7 cellular contexts compared by ENCODE assay signal in genomic region chr5:150485770-150486401, GRCh38. TPM values are rescaled to one million over a fixed set of nuclear protein-coding genes. Genes with fewer than 3 reads are reported as not detected.
DNase-seq lines count a peak whose midpoint lies in the region; ATAC-seq and TF ChIP-seq lines count a peak whose summit lies in the region.

No MANE protein-coding gene starts in this region.

- no peaks in the 10 kb centered on the region for H4K20me1 ChIP-seq in fibroblast of lung (ENCODE audit: control insufficient read depth, extremely low read depth, insufficient read depth, low read length)

- H3K4me3 Mint-ChIP-seq in activated T-cell treated with anti-CD3 and anti-CD28 coated beads, Interleukin-2, amount 50 U/mL, for 24 hours, result peak overlapping the region; percentile 49
- peak overlapping the region; percentile 90 for H3K4me3 Mint-ChIP-seq in nephron progenitor cell

- DNase-seq in GM13977 (ENCODE audit: low spot score) (peak; percentile 78), fibroblast of lung (ENCODE audit: low read depth in 2 of 2) (peak; percentile 50 to 58), nephron progenitor cell (peak; percentile 75), upper lobe of right lung (peak; percentile 88), HPDE6-E6E7 (ENCODE audit: extremely low spot score) (no peak)
- no peak for DNase-seq in Jurkat, Clone E6-1 (ENCODE audit: low read depth, low spot score)
- DNase-seq in activated T-cell treated with anti-CD3 and anti-CD28 coated beads, Interleukin-2, amount 50 U/mL, for 24 hours, result peak; percentile 75

- peaks cover 59% of the 10 kb centered on the region for H3K79me2 ChIP-seq in fibroblast of lung (ENCODE audit: control insufficient read depth, insufficient read depth, low read length)

- peak overlapping the region; percentile 73 for H3K4me3 ChIP-seq in Jurkat, Clone E6-1 (ENCODE audit: low read length)
- H3K4me3 ChIP-seq in fibroblast of lung (replicated peaks in 1 of 4; ENCODE audit: control extremely low read depth in 1 of 4, insufficient read depth in 1 of 4, low read depth in 3 of 4, low read length in 4 of 4) (peak overlapping the region; percentile 60 to 87 (median 72)), upper lobe of right lung (peak overlapping the region; percentile 86)

- no peaks in the 10 kb centered on the region for H3K36me3 Mint-ChIP-seq in activated T-cell treated with anti-CD3 and anti-CD28 coated beads, Interleukin-2, amount 50 U/mL, for 24 hours (ENCODE audit: low read depth)
- no peaks in the 10 kb centered on the region for H3K36me3 Mint-ChIP-seq in nephron progenitor cell (ENCODE audit: low read depth)

- intact Hi-C loops in upper lobe of right lung (cut with DNase I), result no loop called here

- H3K9me3 ChIP-seq in fibroblast of lung (ENCODE audit: control insufficient read depth, insufficient read depth, low read depth, low read length) (no peaks in the 10 kb centered on the region), upper lobe of right lung (no peaks in the 10 kb centered on the region)

- peak overlapping the region; percentile 48 for H3K27ac Mint-ChIP-seq in activated T-cell treated with anti-CD3 and anti-CD28 coated beads, Interleukin-2, amount 50 U/mL, for 24 hours
- H3K27ac Mint-ChIP-seq in nephron progenitor cell, result peak overlapping the region; percentile 99

- in situ Hi-C loops in GM13977 (cut with MboI; ENCODE audit: low pct_unique_long_range_greater_than_20kb, low sequenced_read_pairs, unreplicated experiment), result no loop called here

- H2AFZ ChIP-seq in fibroblast of lung (ENCODE audit: low read length), result no peak overlapping the region

- peak overlapping the region; percentile 88 for H3K4me2 ChIP-seq in fibroblast of lung (ENCODE audit: extremely low read depth, insufficient read depth, low read length)

- H3K36me3 ChIP-seq in fibroblast of lung (ENCODE audit: control insufficient read depth, insufficient read depth, low read length) (peaks cover 2% of the 10 kb centered on the region), upper lobe of right lung (no peaks in the 10 kb centered on the region)

- peaks cover 31% of the 10 kb centered on the region for H3K4me1 ChIP-seq in fibroblast of lung (ENCODE audit: control insufficient read depth, extremely low read depth, insufficient read depth, low read length)
- H3K4me1 ChIP-seq in upper lobe of right lung, result peaks cover 40% of the 10 kb centered on the region

- H3K9ac ChIP-seq in fibroblast of lung (ENCODE audit: insufficient read depth, low read length), result peak overlapping the region; percentile 92

- no peaks in the 10 kb centered on the region for H3K9me3 Mint-ChIP-seq in activated T-cell treated with anti-CD3 and anti-CD28 coated beads, Interleukin-2, amount 50 U/mL, for 24 hours
- H3K9me3 Mint-ChIP-seq in nephron progenitor cell, result no peaks in the 10 kb centered on the region

- no peak for TF ChIP-seq CTCF in GM13977 (IDR thresholded peaks at IDR 0.05; ENCODE audit: extremely low read depth, insufficient read depth, missing control alignments)
- no peak for TF ChIP-seq CTCF in fibroblast of lung (conservative IDR thresholded peaks at IDR 0.05 in 1 of 2, IDR thresholded peaks at IDR 0.05 in 1 of 2; ENCODE audit: low read depth in 1 of 2, low read length in 2 of 2)
- no peak for TF ChIP-seq CTCF in nephron progenitor cell (IDR thresholded peaks at IDR 0.05)
- TF ChIP-seq CTCF in upper lobe of right lung (IDR thresholded peaks at IDR 0.05), result no peak

- ATAC-seq in upper lobe of right lung, result peak; percentile 59

- H3K4me1 Mint-ChIP-seq in activated T-cell treated with anti-CD3 and anti-CD28 coated beads, Interleukin-2, amount 50 U/mL, for 24 hours (ENCODE audit: low read depth), result peaks cover 11% of the 10 kb centered on the region
- peaks cover 57% of the 10 kb centered on the region for H3K4me1 Mint-ChIP-seq in nephron progenitor cell

- H3K27ac ChIP-seq in fibroblast of lung (ENCODE audit: insufficient read depth, low read length) (peak overlapping the region; percentile 83), upper lobe of right lung (peak overlapping the region; percentile 91)

- H3K27me3 ChIP-seq in fibroblast of lung (ENCODE audit: control insufficient read depth, insufficient read depth, low read length), result no peaks in the 10 kb centered on the region
- no peaks in the 10 kb centered on the region for H3K27me3 ChIP-seq in upper lobe of right lung

- H3K27me3 Mint-ChIP-seq in activated T-cell treated with anti-CD3 and anti-CD28 coated beads, Interleukin-2, amount 50 U/mL, for 24 hours, result peaks cover 14% of the 10 kb centered on the region
- H3K27me3 Mint-ChIP-seq in nephron progenitor cell (ENCODE audit: low read depth, poor library complexity), result peaks cover 6% of the 10 kb centered on the region

RNA-seq across cellular contexts. Expression of gene NDST1, which starts 22.0 kb away (rescaled TPM):
- polyA plus RNA-seq in Jurkat, Clone E6-1 (2012; ENCODE audit: insufficient read depth, insufficient read length), result 13.5 TPM
- total RNA-seq in fibroblast of lung, result 18.2 and 38.5 TPM in 2 replicates
- 50.5 and 94.8 TPM in 2 replicates for polyA plus RNA-seq in fibroblast of lung
- 69.9 and 152 TPM in 2 replicates for polyA plus RNA-seq in fibroblast of lung (2012)
- 218 and 448 TPM in 2 replicates for polyA minus RNA-seq in fibroblast of lung (ENCODE audit: low replicate concordance)
- total RNA-seq in upper lobe of right lung, result 143 TPM

RNA-seq across cellular contexts. Expression of gene RPS14, which starts 36.3 kb away (rescaled TPM):
- polyA plus RNA-seq in Jurkat, Clone E6-1 (2012; ENCODE audit: insufficient read depth, insufficient read length), result 3,653 TPM
- total RNA-seq in fibroblast of lung (1,962 and 4,466 TPM in 2 replicates), upper lobe of right lung (1,578 TPM)
- polyA plus RNA-seq in fibroblast of lung, result 5,623 and 6,025 TPM in 2 replicates
- 3,434 and 3,467 TPM in 2 replicates for polyA plus RNA-seq in fibroblast of lung (2012)
- 1,117 and 1,370 TPM in 2 replicates for polyA minus RNA-seq in fibroblast of lung (ENCODE audit: low replicate concordance)

Comparison
In these comparisons a context has a peak if more than half of its experiments do, and no peak if none do; other contexts are left out.
1. DNase-seq: peak in GM13977 (single experiment), activated T-cell treated with anti-CD3 and anti-CD28 coated beads, Interleukin-2, amount 50 U/mL, for 24 hours (single experiment), fibroblast of lung (2 of 2), nephron progenitor cell (single experiment) and upper lobe of right lung (single experiment); none in Jurkat, Clone E6-1 (single experiment) and HPDE6-E6E7 (single experiment).
2. Peak in every context shown above with its lines, with median percentiles within 50 percentile points of each other: H3K4me3 ChIP-seq.